ENCODE assay signal across 24 cellular contexts in genomic region chr14:89093083-89093482, GRCh38.
DNase-seq lines count a peak whose midpoint lies in the region; ATAC-seq and TF ChIP-seq lines count a peak whose summit lies in the region.
"Had no signal": no experiment of that assay in that cellular context is flagged by ENCODE, and none has a peak within 500 bp of the region (broad histone marks: within the 10 kb centered on the region; RNA-seq: fewer than 3 reads in every experiment).

No MANE protein-coding gene starts in this region.

- no peaks in the 10 kb centered on the region for H3K36me3 ChIP-seq in adipocyte (ENCODE audit: control insufficient read depth, insufficient read depth, low read length, severe bottlenecking)
- no peaks in the 10 kb centered on the region for H3K36me3 ChIP-seq in esophagus squamous epithelium

- no peak for ATAC-seq in SK-N-SH treated with all-trans-retinoic acid at 6 μM for 48 hours
- ATAC-seq: CD8-positive, alpha-beta T cell had no signal

- 36% methylated on average over 3 of the region's 3 CpGs for WGBS in esophagus squamous epithelium, 2 donors

- H3K4me1 ChIP-seq in adipocyte (ENCODE audit: control insufficient read depth, insufficient read depth, low read length) (peaks cover 38% of the 10 kb centered on the region), esophagus squamous epithelium (peaks cover 0 to 7% (median 0%) of the 10 kb centered on the region in 3 donors)

- H3K27me3 ChIP-seq in adipocyte (replicated peaks; ENCODE audit: control insufficient read depth, insufficient read depth, low read length) (peaks cover 5% of the 10 kb centered on the region), esophagus squamous epithelium (no peaks in the 10 kb centered on the region)

- H3K9ac ChIP-seq in adipocyte (ENCODE audit: low read length): no peak overlapping the region

- DNase-seq in EH (ENCODE audit: low read depth) (peak; percentile 13), adipocyte (ENCODE audit: low read depth) (peak; percentile 12), epithelial cell of proximal tubule (ENCODE audit: low read depth) (peak; percentile 4), iris pigment epithelial cell (ENCODE audit: low read depth) (peak; percentile 37), esophagus squamous epithelium (lab: John Stamatoyannopoulos, UW) (no peak), iPS-NIHi11 (ENCODE audit: low spot score) (no peak), DMS79 treated with DMSO at 0.1 percent for 48 hours (lab: John Stamatoyannopoulos, UW) (no peak)
- DNase-seq: 8988T; AML-193; C1 segment of cervical spinal cord; Calu3; CD8-positive, alpha-beta T cell; DMS153; GF-D8; Karpas-422; MM.1S; NCI-H1048; NCI-H1417 treated with DMSO at 0.1 percent for 48 hours; NCI-H187 treated with DMSO at 0.1 percent for 48 hours; NCI-H2107; NCI-H69; SHP77 treated with DMSO at 0.1 percent for 48 hours had no signal

- intact Hi-C loops in esophagus squamous epithelium (cut with DNase I): no loop called here

- H3K4me3 ChIP-seq in adipocyte (ENCODE audit: low read length): no peak overlapping the region
- H3K4me3 ChIP-seq in epithelial cell of proximal tubule (ENCODE audit: low read depth, low read length): no peak overlapping the region
- no peak overlapping the region for H3K4me3 ChIP-seq in esophagus squamous epithelium

- TF ChIP-seq POLR2A in esophagus squamous epithelium (IDR thresholded peaks at IDR 0.05): no peak

- peaks cover 6% of the 10 kb centered on the region for H3K9me3 ChIP-seq in adipocyte (ENCODE audit: control insufficient read depth, low read length)
- no peaks in the 10 kb centered on the region for H3K9me3 ChIP-seq in esophagus squamous epithelium

- no peak for TF ChIP-seq CTCF in epithelial cell of proximal tubule (conservative IDR thresholded peaks at IDR 0.05; ENCODE audit: low read depth, low read length)
- TF ChIP-seq CTCF in esophagus squamous epithelium (IDR thresholded peaks at IDR 0.05): no peak

- H3K27ac ChIP-seq in esophagus squamous epithelium: no peak overlapping the region
- H3K27ac ChIP-seq: RWPE1 had no signal

TF ChIP-seq in SK-N-SH treated with all-trans-retinoic acid at 6 μM for 48 hours, 23 proteins besides CTCF, POLR2A, EP300 and RAD21:
- TF ChIP-seq TCF4 (CRISPR knock-in tag; IDR thresholded peaks at IDR 0.05; ENCODE audit: borderline replicate concordance) (no peak), ZNF8 (CRISPR knock-in tag; IDR thresholded peaks at IDR 0.05) (no peak), TOX (CRISPR knock-in tag; IDR thresholded peaks at IDR 0.05; ENCODE audit: borderline replicate concordance) (no peak), ZNF70 (CRISPR knock-in tag; IDR thresholded peaks at IDR 0.05) (no peak)

Comparison
In these comparisons a context has a peak if more than half of its experiments do, and no peak if none do; other contexts are left out.
1. DNase-seq: peak in EH (single experiment), adipocyte (single experiment), epithelial cell of proximal tubule (single experiment) and iris pigment epithelial cell (single experiment); none in esophagus squamous epithelium (single experiment), iPS-NIHi11 (single experiment) and DMS79 treated with DMSO at 0.1 percent for 48 hours (single experiment).